10 cellular contexts compared by ENCODE assay signal in genomic region chrX:120077590-120077989, GRCh38. TPM values are rescaled to one million over a fixed set of nuclear protein-coding genes. Genes with fewer than 3 reads are reported as not detected.
"Had no signal": no experiment of that assay in that cellular context is flagged by ENCODE, and none has a peak within 500 bp of the region (broad histone marks: within the 10 kb centered on the region; RNA-seq: fewer than 3 reads in every experiment).

Gene RHOXF2B (minus strand): TSS chrX:120077690. CDS start chrX:120077552, 138 bp downstream.

RNA-seq across cellular contexts. Expression of gene RHOXF2B, which starts in this region (rescaled TPM):
- total RNA-seq: OCI-LY7, PC-3, PC-9, Peyer's patch, Right ventricle myocardium inferior, Right ventricle myocardium superior, SJCRH30, SJSA1, SK-MEL-5 had no signal
- polyA plus RNA-seq: SK-N-SH had no signal
